In genomic region chr7:82327898-82328297, GRCh38 we compare ENCODE assay signal across 3 cellular contexts.
TF ChIP-seq lines count a peak whose summit lies in the region.

No MANE protein-coding gene starts in this region.

TF ChIP-seq in IMR-90, 13 proteins besides CTCF, POLR2A, EP300 and RAD21:
- TF ChIP-seq USF2 (IDR thresholded peaks at IDR 0.05; ENCODE audit: low read depth, low read length) (no peak), RCOR1 (IDR thresholded peaks at IDR 0.05; ENCODE audit: insufficient replicate concordance, low read length) (no peak), SMC3 (IDR thresholded peaks at IDR 0.05; ENCODE audit: low read depth, low read length) (no peak), CEBPB (IDR thresholded peaks at IDR 0.05; ENCODE audit: low read depth, low read length) (no peak), CHD1 (IDR thresholded peaks at IDR 0.05; ENCODE audit: low read depth, low read length) (no peak), MAZ (IDR thresholded peaks at IDR 0.05; ENCODE audit: borderline replicate concordance, low read depth, low read length) (no peak), RFX5 (IDR thresholded peaks at IDR 0.05; ENCODE audit: low read depth, low read length) (no peak), FOS (IDR thresholded peaks at IDR 0.05; ENCODE audit: low read depth, low read length) (no peak), NFE2L2 (IDR thresholded peaks at IDR 0.05; ENCODE audit: low read depth, low read length) (no peak), MXI1 (IDR thresholded peaks at IDR 0.05; ENCODE audit: borderline replicate concordance, low read depth, low read length) (no peak), ELK1 (IDR thresholded peaks at IDR 0.05; ENCODE audit: borderline replicate concordance, low read depth, low read length) (no peak), MAFK (IDR thresholded peaks at IDR 0.05; ENCODE audit: low read depth, low read length) (no peak), BHLHE40 (IDR thresholded peaks at IDR 0.05; ENCODE audit: low read depth, low read length) (no peak)

TF ChIP-seq in WTC11, 78 proteins besides CTCF, POLR2A, EP300 and RAD21:
- TF ChIP-seq TEAD4 (CRISPR knock-in tag; IDR thresholded peaks at IDR 0.05) = no peak
- no peak for TF ChIP-seq TEAD1 (CRISPR knock-in tag; IDR thresholded peaks at IDR 0.05)
- TF ChIP-seq NR1H2 (CRISPR knock-in tag; IDR thresholded peaks at IDR 0.05) = no peak
- TF ChIP-seq RELA (CRISPR knock-in tag; IDR thresholded peaks at IDR 0.05; ENCODE audit: borderline replicate concordance) = no peak
- no peak for TF ChIP-seq FOXP1 (CRISPR knock-in tag; IDR thresholded peaks at IDR 0.05; ENCODE audit: borderline replicate concordance)
- no peak for TF ChIP-seq FOXP4 (CRISPR knock-in tag; IDR thresholded peaks at IDR 0.05)
- no peak for TF ChIP-seq GRHL2 (CRISPR knock-in tag; IDR thresholded peaks at IDR 0.05; ENCODE audit: insufficient replicate concordance, severe bottlenecking)
- no peak for TF ChIP-seq ZNF219 (CRISPR knock-in tag; IDR thresholded peaks at IDR 0.05; ENCODE audit: borderline replicate concordance)
- no peak for TF ChIP-seq ZNF671 (CRISPR knock-in tag; IDR thresholded peaks at IDR 0.05)
- TF ChIP-seq SMAD3 (CRISPR knock-in tag; IDR thresholded peaks at IDR 0.05; ENCODE audit: borderline replicate concordance) = no peak
- TF ChIP-seq ZNF317 (CRISPR knock-in tag; IDR thresholded peaks at IDR 0.05; ENCODE audit: borderline replicate concordance, low read depth) = no peak
- no peak for TF ChIP-seq NFE2L1 (CRISPR knock-in tag; IDR thresholded peaks at IDR 0.05)
TF ChIP-seq in WTC11: peak in this region for 0.

TF ChIP-seq in H1, 55 proteins besides CTCF, POLR2A, EP300 and RAD21:
- TF ChIP-seq SRF (IDR thresholded peaks at IDR 0.05; ENCODE audit: low read depth, low read length) (no peak), MAFK (IDR thresholded peaks at IDR 0.05; ENCODE audit: low read depth, low read length) (no peak), CHD1 (IDR thresholded peaks at IDR 0.05; ENCODE audit: low read depth, low read length) (no peak), TEAD4 (IDR thresholded peaks at IDR 0.05; ENCODE audit: low read depth, low read length) (no peak), SIRT6 (IDR thresholded peaks at IDR 0.05; ENCODE audit: low read length) (no peak), POLR2AphosphoS5 (IDR thresholded peaks at IDR 0.05; ENCODE audit: low read depth, low read length) (no peak), BACH1 (IDR thresholded peaks at IDR 0.05; ENCODE audit: low read length) (no peak), NANOG (IDR thresholded peaks at IDR 0.05; ENCODE audit: insufficient read depth, low read depth, low read length, poor library complexity, severe bottlenecking) (no peak), GTF2F1 (IDR thresholded peaks at IDR 0.05; ENCODE audit: borderline replicate concordance, low read depth, low read length) (no peak), SUZ12 (IDR thresholded peaks at IDR 0.05; ENCODE audit: low read length) (no peak), RFX5 (IDR thresholded peaks at IDR 0.05; ENCODE audit: borderline replicate concordance, low read depth, low read length) (no peak), TAF1 (IDR thresholded peaks at IDR 0.05; ENCODE audit: low read depth, low read length) (no peak), BRCA1 (IDR thresholded peaks at IDR 0.05; ENCODE audit: low read depth, low read length) (no peak), CHD2 (IDR thresholded peaks at IDR 0.05; ENCODE audit: low read length) (no peak), SP1 (IDR thresholded peaks at IDR 0.05; ENCODE audit: low read depth, low read length) (no peak), RBBP5 (IDR thresholded peaks at IDR 0.05; ENCODE audit: borderline replicate concordance, low read depth, low read length) (no peak)
